Comparison of ENCODE assay signal across 14 cellular contexts in the genomic region with DNA sequence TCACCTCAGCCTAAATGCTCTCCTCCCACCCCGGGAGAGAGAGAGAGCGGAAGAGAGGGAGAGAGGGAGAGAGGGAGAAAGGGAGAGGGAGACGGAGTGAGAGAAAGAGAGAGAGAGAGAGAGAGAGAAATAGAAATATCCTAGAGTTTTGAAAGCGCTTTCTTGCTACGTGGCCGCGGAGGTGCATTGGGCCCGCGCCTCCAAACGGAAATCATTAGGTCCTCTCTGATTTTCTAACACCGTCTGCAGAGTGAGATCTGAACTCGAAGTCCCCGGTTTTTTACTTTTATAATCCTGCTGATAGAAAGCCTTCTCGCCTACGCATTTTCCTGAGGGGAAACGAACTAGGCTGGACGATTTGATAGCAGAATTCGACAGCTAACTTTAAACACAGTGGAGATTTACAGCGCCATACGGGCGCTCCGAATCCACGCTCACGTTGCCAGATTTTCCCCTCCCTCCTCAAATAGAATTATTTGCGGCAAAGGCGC. TPM values are rescaled to one million over a fixed set of nuclear protein-coding genes. Genes with fewer than 3 reads are reported as not detected.
DNase-seq lines count a peak whose midpoint lies in the region; ATAC-seq and TF ChIP-seq lines count a peak whose summit lies in the region.
"Had no signal": no experiment of that assay in that cellular context is flagged by ENCODE, and none has a peak within 500 bp of the region (broad histone marks: within the 10 kb centered on the region; RNA-seq: fewer than 3 reads in every experiment).

No MANE protein-coding gene starts in this region.

- H3K27me3 Mint-ChIP-seq in activated CD4-positive, alpha-beta memory T cell treated with anti-CD3 and anti-CD28 coated beads, Interleukin-2, amount 10 ng/mL, durations not matched to agents 7 days and 5 days: peaks cover 84% of the 10 kb centered on the region
- peaks cover 100% of the 10 kb centered on the region for H3K27me3 Mint-ChIP-seq in nephron (ENCODE audit: low read depth)

- no peaks in the 10 kb centered on the region for H3K4me1 ChIP-seq in aorta (ENCODE audit: control insufficient read depth in 1 of 2, insufficient read depth in 2 of 2, low read length in 2 of 2)
- H3K4me1 ChIP-seq: ascending aorta had no signal

- H3K27ac Mint-ChIP-seq in activated CD4-positive, alpha-beta memory T cell treated with anti-CD3 and anti-CD28 coated beads, Interleukin-2, amount 10 ng/mL, durations not matched to agents 7 days and 5 days: peak overlapping the region; percentile 44
- no peak overlapping the region for H3K27ac Mint-ChIP-seq in nephron

- TF ChIP-seq CTCF in nephron (IDR thresholded peaks at IDR 0.05; ENCODE audit: unreplicated experiment in 3 of 3): no peak

- intact Hi-C loops in aorta (cut with DNase I): loop anchor here (5.0 to 10.0 kb wide), 3 partner anchors 717 to 1750 kb away; a partner anchor contains a TSS

- CTCF ChIA-PET in activated CD4-positive, alpha-beta memory T cell treated with anti-CD3 and anti-CD28 coated beads, Interleukin-2, amount 10 ng/mL, durations not matched to agents 7 days and 5 days (lab: Charles Lee): interaction anchor here (1.1 kb wide), 1 partner anchor 12 kb away, joined by 4 read pairs; no protein-coding TSS in a partner anchor

- H3K4me3 ChIP-seq in aorta (ENCODE audit: low read length in 2 of 2): no peak overlapping the region
- H3K4me3 ChIP-seq: ascending aorta, lower lobe of right lung, MG63, pancreas, SJSA1 had no signal

- H3K27me3 ChIP-seq in aorta (ENCODE audit: control insufficient read depth in 1 of 2, insufficient read depth in 2 of 2, low read length in 1 of 2): no peaks in the 10 kb centered on the region

- H3K36me3 ChIP-seq in aorta (ENCODE audit: control insufficient read depth in 1 of 2, insufficient read depth in 2 of 2, low read length in 1 of 2): no peaks in the 10 kb centered on the region
- H3K36me3 ChIP-seq: ascending aorta, lower lobe of right lung, MG63, pancreas, SJSA1 had no signal

- 9 to 10% methylated on average over 24 to 26 of the region's 26 CpGs for WGBS in aorta, 2 donors

- H3K9me3 ChIP-seq in aorta (ENCODE audit: control insufficient read depth, low read length): peaks cover 2% of the 10 kb centered on the region
- H3K9me3 ChIP-seq: ascending aorta, lower lobe of right lung, pancreas had no signal

- POLR2A ChIA-PET in activated CD4-positive, alpha-beta memory T cell treated with anti-CD3 and anti-CD28 coated beads, Interleukin-2, amount 10 ng/mL, durations not matched to agents 7 days and 5 days (lab: Charles Lee): no interaction called here

- no peaks in the 10 kb centered on the region for H3K9me3 Mint-ChIP-seq in activated CD4-positive, alpha-beta memory T cell treated with anti-CD3 and anti-CD28 coated beads, Interleukin-2, amount 10 ng/mL, durations not matched to agents 7 days and 5 days
- peaks cover 6% of the 10 kb centered on the region for H3K9me3 Mint-ChIP-seq in nephron

- peak; percentile 63 for DNase-seq in NCI-H2227 treated with DMSO at 0.1 percent for 48 hours (lab: John Stamatoyannopoulos, UW)
- no peak for DNase-seq in NCI-H2227 (lab: John Stamatoyannopoulos, UW; ENCODE audit: unreplicated experiment)
- DNase-seq in EL: peak; percentile 10
- DNase-seq in activated CD4-positive, alpha-beta memory T cell treated with anti-CD3 and anti-CD28 coated beads, Interleukin-2, amount 10 ng/mL, durations not matched to agents 7 days and 5 days: no peak
- no peak for DNase-seq in NCI-H774 (lab: John Stamatoyannopoulos, UW)
- DNase-seq in aorta: no peak
- DNase-seq: lower lobe of right lung, MG63, NCI-H2081 had no signal

- peaks cover 4% of the 10 kb centered on the region for H3K4me1 Mint-ChIP-seq in activated CD4-positive, alpha-beta memory T cell treated with anti-CD3 and anti-CD28 coated beads, Interleukin-2, amount 10 ng/mL, durations not matched to agents 7 days and 5 days
- peaks cover 37% of the 10 kb centered on the region for H3K4me1 Mint-ChIP-seq in nephron

- peaks cover 10% of the 10 kb centered on the region for H3K36me3 Mint-ChIP-seq in activated CD4-positive, alpha-beta memory T cell treated with anti-CD3 and anti-CD28 coated beads, Interleukin-2, amount 10 ng/mL, durations not matched to agents 7 days and 5 days (ENCODE audit: low read depth)
- H3K36me3 Mint-ChIP-seq in nephron (ENCODE audit: low read depth): no peaks in the 10 kb centered on the region

- H3K4me3 Mint-ChIP-seq in activated CD4-positive, alpha-beta memory T cell treated with anti-CD3 and anti-CD28 coated beads, Interleukin-2, amount 10 ng/mL, durations not matched to agents 7 days and 5 days: no peak overlapping the region
- H3K4me3 Mint-ChIP-seq in nephron: peak overlapping the region in 2 of 3 experiments; percentile 40 to 50

- ATAC-seq in aorta (ENCODE audit: low FRiP score) (no peak), HG03520 (IDR thresholded peaks at IDR 0.05; ENCODE audit: unreplicated experiment) (no peak)
- ATAC-seq: lower lobe of right lung, pancreas had no signal

- no peak overlapping the region for H3K27ac ChIP-seq in aorta (ENCODE audit: low read depth in 1 of 2, low read length in 2 of 2)
- H3K27ac ChIP-seq: ascending aorta, lower lobe of right lung, pancreas, SJSA1 had no signal

RNA-seq across cellular contexts. Expression of a gene that starts 0.9 kb away (rescaled TPM):
- total RNA-seq in activated CD4-positive, alpha-beta memory T cell treated with anti-CD3 and anti-CD28 coated beads, Interleukin-2, amount 10 ng/mL, durations not matched to agents 7 days and 5 days: not detected
- not detected for total RNA-seq in aorta
- polyA plus RNA-seq in aorta: not detected
- total RNA-seq: ascending aorta, lower lobe of right lung, pancreas, SJSA1 had no signal

RNA-seq across cellular contexts. Expression of a gene that starts 7.8 kb away (rescaled TPM):
- not detected for total RNA-seq in activated CD4-positive, alpha-beta memory T cell treated with anti-CD3 and anti-CD28 coated beads, Interleukin-2, amount 10 ng/mL, durations not matched to agents 7 days and 5 days
- total RNA-seq in aorta: not detected
- polyA plus RNA-seq in aorta: not detected
- total RNA-seq: ascending aorta, lower lobe of right lung, pancreas had no signal
- polyA plus RNA-seq: pancreas had no signal

RNA-seq across cellular contexts. Expression of a gene that starts 14.9 kb away (rescaled TPM):
- not detected for total RNA-seq in activated CD4-positive, alpha-beta memory T cell treated with anti-CD3 and anti-CD28 coated beads, Interleukin-2, amount 10 ng/mL, durations not matched to agents 7 days and 5 days
- not detected for total RNA-seq in aorta
- not detected for polyA plus RNA-seq in aorta
- total RNA-seq: ascending aorta, lower lobe of right lung, pancreas had no signal
- polyA plus RNA-seq: pancreas had no signal

RNA-seq across cellular contexts. Expression of a gene that starts 22.4 kb away (rescaled TPM):
- not detected for total RNA-seq in activated CD4-positive, alpha-beta memory T cell treated with anti-CD3 and anti-CD28 coated beads, Interleukin-2, amount 10 ng/mL, durations not matched to agents 7 days and 5 days
- under 1 TPM in 1 of 2 donors, not detected in 1; 0.29 TPM for total RNA-seq in aorta
- polyA plus RNA-seq in aorta: not detected
- total RNA-seq: ascending aorta, lower lobe of right lung, pancreas, SJSA1 had no signal
- polyA plus RNA-seq: pancreas had no signal

RNA-seq across cellular contexts. Expression of a gene that starts 31.9 kb away (rescaled TPM):
- total RNA-seq in activated CD4-positive, alpha-beta memory T cell treated with anti-CD3 and anti-CD28 coated beads, Interleukin-2, amount 10 ng/mL, durations not matched to agents 7 days and 5 days: not detected
- 1 to 10 TPM in 1 of 2 donors, not detected in 1; 1.4 TPM for total RNA-seq in aorta
- not detected for polyA plus RNA-seq in aorta
- total RNA-seq: ascending aorta, lower lobe of right lung, pancreas, SJSA1 had no signal
- polyA plus RNA-seq: pancreas had no signal

Comparison
In these comparisons a context has a peak if more than half of its experiments do, and no peak if none do; other contexts are left out.
1. DNase-seq: peak in NCI-H2227 treated with DMSO at 0.1 percent for 48 hours (single experiment) and EL (single experiment); none in NCI-H2227 (single experiment), activated CD4-positive, alpha-beta memory T cell treated with anti-CD3 and anti-CD28 coated beads, Interleukin-2, amount 10 ng/mL, durations not matched to agents 7 days and 5 days (single experiment), NCI-H774 (single experiment) and aorta (0 of 2).